ENCODE assay signal across 9 cellular contexts in the genomic region with DNA sequence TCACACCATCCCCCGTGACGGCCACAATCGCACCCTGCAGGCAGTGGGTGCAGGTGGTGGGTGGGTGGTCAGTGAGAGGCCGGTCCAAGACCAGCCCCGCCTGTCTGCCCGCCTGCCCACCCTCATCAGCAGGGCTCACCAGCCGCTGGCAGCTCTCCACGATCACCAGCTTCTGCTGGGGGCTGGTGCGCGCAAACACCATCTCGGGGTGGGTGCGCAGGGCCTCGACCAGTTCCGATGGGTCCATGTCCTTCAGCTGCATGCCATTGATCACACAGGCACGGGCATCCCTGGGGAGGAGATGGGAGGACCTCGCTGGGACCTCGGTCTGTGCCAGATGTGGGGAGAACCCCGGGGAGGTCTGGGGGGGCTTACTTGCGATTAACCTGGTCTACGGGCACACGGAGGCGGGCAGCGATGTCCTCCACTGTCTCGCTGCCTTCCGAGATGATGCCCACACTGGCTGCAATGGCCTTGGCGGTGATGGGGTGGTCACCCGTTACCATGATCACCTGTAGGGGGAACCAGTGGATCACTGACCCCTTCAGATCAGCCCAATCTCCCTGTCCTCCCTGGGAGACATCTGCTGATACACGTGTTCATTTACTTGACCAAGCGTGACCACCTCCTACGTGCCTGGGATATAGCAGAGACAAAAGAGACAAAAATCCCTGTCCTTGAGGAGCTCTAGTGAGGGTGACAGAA. TPM values are rescaled to one million over a fixed set of nuclear protein-coding genes. Genes with fewer than 3 reads are reported as not detected.
DNase-seq lines count a peak whose midpoint lies in the region; ATAC-seq and TF ChIP-seq lines count a peak whose summit lies in the region.
"Had no signal": no experiment of that assay in that cellular context is flagged by ENCODE, and none has a peak within 500 bp of the region (broad histone marks: within the 10 kb centered on the region; RNA-seq: fewer than 3 reads in every experiment).

No MANE protein-coding gene starts in this region.

- H3K27ac Mint-ChIP-seq in WTC11 (peak overlapping the region; percentile 88; the same call in 1 of the 2 replicates), nephron (no peak overlapping the region)
- H3K27ac Mint-ChIP-seq: dendritic cell treated with granulocyte-macrophage colony-stimulating factor and Interleukin-4, amounts not matched to agents 40 ng/mL and 50 ng/mL, for 4 days; stimulated activated naive CD8-positive, alpha-beta T cell treated with anti-CD3 and anti-CD28 coated beads, Interleukin-15, Interleukin-2, amounts not matched to agents 100 ng/mL and 50 ng/mL, for 24 hours had no signal

- TF ChIP-seq CTCF in GM10266 (IDR thresholded peaks at IDR 0.05; ENCODE audit: control insufficient read depth, insufficient read depth, low read depth, missing control alignments) (peak; percentile 34), LNCAP (IDR thresholded peaks at IDR 0.05) (peak; percentile 20; the same call in 1 of the 2 replicates), WTC11 (IDR thresholded peaks at IDR 0.05) (peak; percentile 25), nephron (IDR thresholded peaks at IDR 0.05; ENCODE audit: unreplicated experiment in 3 of 3) (peak in 2 of 3 experiments; percentile 13 to 31)

- H3K9me3 Mint-ChIP-seq in WTC11 (no peaks in the 10 kb centered on the region), nephron (no peaks in the 10 kb centered on the region)
- H3K9me3 Mint-ChIP-seq: dendritic cell treated with granulocyte-macrophage colony-stimulating factor and Interleukin-4, amounts not matched to agents 40 ng/mL and 50 ng/mL, for 4 days; stimulated activated naive CD8-positive, alpha-beta T cell treated with anti-CD3 and anti-CD28 coated beads, Interleukin-15, Interleukin-2, amounts not matched to agents 100 ng/mL and 50 ng/mL, for 24 hours had no signal

- 0 out of 2 replicates have a peak, but pooled peaks cover 3% of the 10 kb centered on the region for H3K36me3 Mint-ChIP-seq in WTC11
- no peaks in the 10 kb centered on the region for H3K36me3 Mint-ChIP-seq in nephron (ENCODE audit: low read depth)

- CTCF ChIA-PET in WTC11 (lab: Charles Lee) = interaction anchor here (0.6 to 3.9 kb wide), 13 partner anchors 15 to 159 kb away, joined by 3 to 62 read pairs (median 4); partner anchors contain the start of gene DMKN

- H3K27me3 Mint-ChIP-seq in WTC11 (ENCODE audit: low read depth) (peaks cover 38% of the 10 kb centered on the region), nephron (ENCODE audit: low read depth) (peaks cover 56% of the 10 kb centered on the region)

- peak overlapping the region; percentile 18; the same call in 1 of the 2 replicates for H3K4me3 Mint-ChIP-seq in WTC11
- H3K4me3 Mint-ChIP-seq in nephron = peak overlapping the region; percentile 8 to 48 (median 26)
- H3K4me3 Mint-ChIP-seq: dendritic cell treated with granulocyte-macrophage colony-stimulating factor and Interleukin-4, amounts not matched to agents 40 ng/mL and 50 ng/mL, for 4 days; stimulated activated naive CD8-positive, alpha-beta T cell treated with anti-CD3 and anti-CD28 coated beads, Interleukin-15, Interleukin-2, amounts not matched to agents 100 ng/mL and 50 ng/mL, for 24 hours had no signal

- DNase-seq in GM10266 (ENCODE audit: extremely low spot score) = no peak
- DNase-seq in WTC11 (ENCODE audit: low spot score) = peak; percentile 76
- DNase-seq in COLO829 (ENCODE audit: low spot score) = no peak

- POLR2A ChIA-PET in WTC11 (lab: Charles Lee) = interaction anchor here (0.9 kb wide), 1 partner anchor 93 kb away, joined by 3 read pairs; the partner anchor contains the start of gene COX6B1

- ATAC-seq in WTC11 (peak; percentile 8), GM18909 (IDR thresholded peaks at IDR 0.05; ENCODE audit: poor library complexity, unreplicated experiment) (no peak), HG03045 (IDR thresholded peaks at IDR 0.05; ENCODE audit: unreplicated experiment) (no peak)

- H3K4me1 Mint-ChIP-seq in WTC11 (peaks cover 12% of the 10 kb centered on the region), nephron (peaks cover 5% of the 10 kb centered on the region)

TF ChIP-seq in WTC11, 78 proteins besides CTCF, POLR2A, EP300 and RAD21:
- TF ChIP-seq SP1 (CRISPR knock-in tag; conservative IDR thresholded peaks at IDR 0.05) (peak; percentile 38; the same call in 1 of the 2 replicates), CREB1 (CRISPR knock-in tag; IDR thresholded peaks at IDR 0.05) (no peak), MAX (CRISPR knock-in tag; IDR thresholded peaks at IDR 0.05) (0 out of 2 replicates have a peak, but pooled peaks have one; percentile 35)
- TF ChIP-seq, protein P1, sequence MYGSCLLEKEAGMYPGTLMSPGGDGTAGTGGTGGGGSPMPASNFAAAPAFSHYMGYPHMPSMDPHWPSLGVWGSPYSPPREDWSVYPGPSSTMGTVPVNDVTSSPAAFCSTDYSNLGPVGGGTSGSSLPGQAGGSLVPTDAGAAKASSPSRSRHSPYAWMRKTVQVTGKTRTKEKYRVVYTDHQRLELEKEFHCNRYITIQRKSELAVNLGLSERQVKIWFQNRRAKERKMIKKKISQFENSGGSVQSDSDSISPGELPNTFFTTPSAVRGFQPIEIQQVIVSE (CRISPR knock-in tag; IDR thresholded peaks at IDR 0.05; ENCODE audit: borderline replicate concordance) = no peak

RNA-seq across cellular contexts. Expression of gene ATP4A, which starts 8.0 kb away (rescaled TPM):
- total RNA-seq in WTC11 (2021) = 0.59 to 1.2 TPM (median 1.1 TPM) in 3 replicates

RNA-seq across cellular contexts. Expression of gene TMEM147, which starts 10.0 kb away (rescaled TPM):
- 132 to 135 TPM (median 132 TPM) in 3 replicates for total RNA-seq in WTC11 (2021)

RNA-seq across cellular contexts. Expression of gene GAPDHS, which starts 22.2 kb away (rescaled TPM):
- 0.20 to 0.30 TPM in 2 of 3 replicates, not detected in the other for total RNA-seq in WTC11 (2021)

RNA-seq across cellular contexts. Expression of gene SBSN, which starts 27.3 kb away (rescaled TPM):
- 0.15 to 0.39 TPM in 2 of 3 replicates, not detected in the other for total RNA-seq in WTC11 (2021)

RNA-seq across cellular contexts. Expression of gene PMIS2, which starts 30.5 kb away (rescaled TPM):
- not detected in 3 replicates for total RNA-seq in WTC11 (2021)
